ENCODE assay signal across 1 cellular context in the genomic region with DNA sequence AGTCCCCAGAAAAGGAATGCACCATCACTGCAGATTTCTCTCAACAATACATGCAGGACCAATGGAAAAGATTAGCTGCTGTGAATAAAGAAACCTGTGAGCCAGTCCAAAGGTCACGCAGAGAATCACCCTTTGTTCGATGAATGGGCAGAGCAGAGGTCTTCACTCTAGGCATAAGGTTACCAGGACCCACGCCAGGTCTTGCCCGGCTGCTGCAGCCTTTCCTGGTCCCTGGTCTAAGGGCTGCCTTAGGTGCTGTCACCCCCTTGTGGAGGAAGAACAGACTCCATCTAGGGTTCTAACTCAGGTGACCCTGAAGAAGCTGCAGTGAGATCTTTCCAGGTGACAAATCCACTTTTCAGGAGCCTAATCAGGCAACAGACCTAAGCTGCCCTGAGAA.
TF ChIP-seq lines count a peak whose summit lies in the region.

No MANE protein-coding gene starts in this region.

TF ChIP-seq in HepG2, 621 proteins besides CTCF, POLR2A, EP300 and RAD21 (continued from another document and continues in another):
- TF ChIP-seq REPIN1 (CRISPR knock-in tag; IDR thresholded peaks at IDR 0.05; ENCODE audit: borderline replicate concordance, low read depth): no peak
- no peak for TF ChIP-seq RBFOX2 (IDR thresholded peaks at IDR 0.05; ENCODE audit: low read depth, low read length)
- TF ChIP-seq, protein P1, sequence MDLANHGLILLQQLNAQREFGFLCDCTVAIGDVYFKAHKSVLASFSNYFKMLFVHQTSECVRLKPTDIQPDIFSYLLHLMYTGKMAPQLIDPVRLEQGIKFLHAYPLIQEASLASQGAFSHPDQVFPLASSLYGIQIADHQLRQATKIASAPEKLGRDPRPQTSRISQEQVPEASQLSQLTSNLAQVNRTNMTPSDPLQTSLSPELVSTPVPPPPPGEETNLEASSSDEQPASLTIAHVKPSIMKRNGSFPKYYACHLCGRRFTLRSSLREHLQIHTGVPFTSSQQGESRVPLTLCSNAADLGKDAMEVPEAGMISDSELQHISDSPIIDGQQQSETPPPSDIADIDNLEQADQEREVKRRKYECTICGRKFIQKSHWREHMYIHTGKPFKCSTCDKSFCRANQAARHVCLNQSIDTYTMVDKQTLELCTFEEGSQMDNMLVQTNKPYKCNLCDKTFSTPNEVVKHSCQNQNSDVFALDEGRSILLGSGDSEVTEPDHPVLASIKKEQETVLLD (CRISPR knock-in tag; IDR thresholded peaks at IDR 0.05; ENCODE audit: low read depth): no peak
- no peak for TF ChIP-seq TP53 (CRISPR knock-in tag; conservative IDR thresholded peaks at IDR 0.05)
- no peak for TF ChIP-seq NR2C2 (CRISPR knock-in tag; IDR thresholded peaks at IDR 0.05; ENCODE audit: borderline replicate concordance)
- peak; percentile 50; the same call in 1 of the 2 replicates for TF ChIP-seq HDAC2 (CRISPR knock-in tag; IDR thresholded peaks at IDR 0.05)
- TF ChIP-seq CBX5 (CRISPR knock-in tag; IDR thresholded peaks at IDR 0.05; ENCODE audit: borderline replicate concordance): no peak
- peak; percentile 30 for TF ChIP-seq XRCC5 (optimal IDR thresholded peaks at IDR 0.05; ENCODE audit: low read length)
- no peak for TF ChIP-seq TBL1XR1 (IDR thresholded peaks at IDR 0.05; ENCODE audit: borderline replicate concordance, low read length, partially characterized antibody)
- 0 out of 2 replicates have a peak, but pooled peaks have one; percentile 26 for TF ChIP-seq IRF2 (CRISPR knock-in tag; IDR thresholded peaks at IDR 0.05)
- TF ChIP-seq CENPX (CRISPR knock-in tag; IDR thresholded peaks at IDR 0.05): no peak
- no peak for TF ChIP-seq ZNF543 (CRISPR knock-in tag; IDR thresholded peaks at IDR 0.05)
- no peak for TF ChIP-seq NFE2L1 (CRISPR knock-in tag; IDR thresholded peaks at IDR 0.05; ENCODE audit: borderline replicate concordance)
- TF ChIP-seq, protein P2, sequence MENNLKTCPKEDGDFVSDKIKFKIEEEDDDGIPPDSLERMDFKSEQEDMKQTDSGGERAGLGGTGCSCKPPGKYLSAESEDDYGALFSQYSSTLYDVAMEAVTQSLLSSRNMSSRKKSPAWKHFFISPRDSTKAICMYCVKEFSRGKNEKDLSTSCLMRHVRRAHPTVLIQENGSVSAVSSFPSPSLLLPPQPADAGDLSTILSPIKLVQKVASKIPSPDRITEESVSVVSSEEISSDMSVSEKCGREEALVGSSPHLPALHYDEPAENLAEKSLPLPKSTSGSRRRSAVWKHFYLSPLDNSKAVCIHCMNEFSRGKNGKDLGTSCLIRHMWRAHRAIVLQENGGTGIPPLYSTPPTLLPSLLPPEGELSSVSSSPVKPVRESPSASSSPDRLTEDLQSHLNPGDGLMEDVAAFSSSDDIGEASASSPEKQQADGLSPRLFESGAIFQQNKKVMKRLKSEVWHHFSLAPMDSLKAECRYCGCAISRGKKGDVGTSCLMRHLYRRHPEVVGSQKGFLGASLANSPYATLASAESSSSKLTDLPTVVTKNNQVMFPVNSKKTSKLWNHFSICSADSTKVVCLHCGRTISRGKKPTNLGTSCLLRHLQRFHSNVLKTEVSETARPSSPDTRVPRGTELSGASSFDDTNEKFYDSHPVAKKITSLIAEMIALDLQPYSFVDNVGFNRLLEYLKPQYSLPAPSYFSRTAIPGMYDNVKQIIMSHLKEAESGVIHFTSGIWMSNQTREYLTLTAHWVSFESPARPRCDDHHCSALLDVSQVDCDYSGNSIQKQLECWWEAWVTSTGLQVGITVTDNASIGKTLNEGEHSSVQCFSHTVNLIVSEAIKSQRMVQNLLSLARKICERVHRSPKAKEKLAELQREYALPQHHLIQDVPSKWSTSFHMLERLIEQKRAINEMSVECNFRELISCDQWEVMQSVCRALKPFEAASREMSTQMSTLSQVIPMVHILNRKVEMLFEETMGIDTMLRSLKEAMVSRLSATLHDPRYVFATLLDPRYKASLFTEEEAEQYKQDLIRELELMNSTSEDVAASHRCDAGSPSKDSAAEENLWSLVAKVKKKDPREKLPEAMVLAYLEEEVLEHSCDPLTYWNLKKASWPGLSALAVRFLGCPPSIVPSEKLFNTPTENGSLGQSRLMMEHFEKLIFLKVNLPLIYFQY (CRISPR knock-in tag; IDR thresholded peaks at IDR 0.05; ENCODE audit: borderline replicate concordance): no peak
- no peak for TF ChIP-seq GZF1 (CRISPR knock-in tag; IDR thresholded peaks at IDR 0.05)
- TF ChIP-seq ZNF564 (CRISPR knock-in tag; IDR thresholded peaks at IDR 0.05): no peak
- no peak for TF ChIP-seq ZNF781 (CRISPR knock-in tag; IDR thresholded peaks at IDR 0.05; ENCODE audit: borderline replicate concordance, not compliant biosample characterization)
- 0 out of 2 replicates have a peak, but pooled peaks have one; percentile 50 for TF ChIP-seq ZSCAN31 (CRISPR knock-in tag; IDR thresholded peaks at IDR 0.05; ENCODE audit: low read depth)
- peak; percentile 40; the same call in 1 of the 2 replicates for TF ChIP-seq PPARG (CRISPR knock-in tag; conservative IDR thresholded peaks at IDR 0.05)
- no peak for TF ChIP-seq ZNF234 (CRISPR knock-in tag; conservative IDR thresholded peaks at IDR 0.05)
- no peak for TF ChIP-seq ASH2L (IDR thresholded peaks at IDR 0.05; ENCODE audit: insufficient read length, low read depth, low read length)
- TF ChIP-seq, protein P3, sequence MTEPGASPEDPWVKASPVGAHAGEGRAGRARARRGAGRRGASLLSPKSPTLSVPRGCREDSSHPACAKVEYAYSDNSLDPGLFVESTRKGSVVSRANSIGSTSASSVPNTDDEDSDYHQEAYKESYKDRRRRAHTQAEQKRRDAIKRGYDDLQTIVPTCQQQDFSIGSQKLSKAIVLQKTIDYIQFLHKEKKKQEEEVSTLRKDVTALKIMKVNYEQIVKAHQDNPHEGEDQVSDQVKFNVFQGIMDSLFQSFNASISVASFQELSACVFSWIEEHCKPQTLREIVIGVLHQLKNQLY (CRISPR knock-in tag; IDR thresholded peaks at IDR 0.05): 0 out of 2 replicates have a peak, but pooled peaks have one; percentile 26
- no peak for TF ChIP-seq NRL (CRISPR knock-in tag; IDR thresholded peaks at IDR 0.05; ENCODE audit: borderline replicate concordance)
- TF ChIP-seq SRSF9 (IDR thresholded peaks at IDR 0.05; ENCODE audit: borderline replicate concordance, insufficient read depth, low read depth, low read length, poor library complexity, severe bottlenecking): no peak
- TF ChIP-seq, protein P4, sequence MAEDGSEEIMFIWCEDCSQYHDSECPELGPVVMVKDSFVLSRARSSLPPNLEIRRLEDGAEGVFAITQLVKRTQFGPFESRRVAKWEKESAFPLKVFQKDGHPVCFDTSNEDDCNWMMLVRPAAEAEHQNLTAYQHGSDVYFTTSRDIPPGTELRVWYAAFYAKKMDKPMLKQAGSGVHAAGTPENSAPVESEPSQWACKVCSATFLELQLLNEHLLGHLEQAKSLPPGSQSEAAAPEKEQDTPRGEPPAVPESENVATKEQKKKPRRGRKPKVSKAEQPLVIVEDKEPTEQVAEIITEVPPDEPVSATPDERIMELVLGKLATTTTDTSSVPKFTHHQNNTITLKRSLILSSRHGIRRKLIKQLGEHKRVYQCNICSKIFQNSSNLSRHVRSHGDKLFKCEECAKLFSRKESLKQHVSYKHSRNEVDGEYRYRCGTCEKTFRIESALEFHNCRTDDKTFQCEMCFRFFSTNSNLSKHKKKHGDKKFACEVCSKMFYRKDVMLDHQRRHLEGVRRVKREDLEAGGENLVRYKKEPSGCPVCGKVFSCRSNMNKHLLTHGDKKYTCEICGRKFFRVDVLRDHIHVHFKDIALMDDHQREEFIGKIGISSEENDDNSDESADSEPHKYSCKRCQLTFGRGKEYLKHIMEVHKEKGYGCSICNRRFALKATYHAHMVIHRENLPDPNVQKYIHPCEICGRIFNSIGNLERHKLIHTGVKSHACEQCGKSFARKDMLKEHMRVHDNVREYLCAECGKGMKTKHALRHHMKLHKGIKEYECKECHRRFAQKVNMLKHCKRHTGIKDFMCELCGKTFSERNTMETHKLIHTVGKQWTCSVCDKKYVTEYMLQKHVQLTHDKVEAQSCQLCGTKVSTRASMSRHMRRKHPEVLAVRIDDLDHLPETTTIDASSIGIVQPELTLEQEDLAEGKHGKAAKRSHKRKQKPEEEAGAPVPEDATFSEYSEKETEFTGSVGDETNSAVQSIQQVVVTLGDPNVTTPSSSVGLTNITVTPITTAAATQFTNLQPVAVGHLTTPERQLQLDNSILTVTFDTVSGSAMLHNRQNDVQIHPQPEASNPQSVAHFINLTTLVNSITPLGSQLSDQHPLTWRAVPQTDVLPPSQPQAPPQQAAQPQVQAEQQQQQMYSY (CRISPR knock-in tag; IDR thresholded peaks at IDR 0.05): no peak
- no peak for TF ChIP-seq ISL2 (CRISPR knock-in tag; IDR thresholded peaks at IDR 0.05)
- TF ChIP-seq, protein P5, sequence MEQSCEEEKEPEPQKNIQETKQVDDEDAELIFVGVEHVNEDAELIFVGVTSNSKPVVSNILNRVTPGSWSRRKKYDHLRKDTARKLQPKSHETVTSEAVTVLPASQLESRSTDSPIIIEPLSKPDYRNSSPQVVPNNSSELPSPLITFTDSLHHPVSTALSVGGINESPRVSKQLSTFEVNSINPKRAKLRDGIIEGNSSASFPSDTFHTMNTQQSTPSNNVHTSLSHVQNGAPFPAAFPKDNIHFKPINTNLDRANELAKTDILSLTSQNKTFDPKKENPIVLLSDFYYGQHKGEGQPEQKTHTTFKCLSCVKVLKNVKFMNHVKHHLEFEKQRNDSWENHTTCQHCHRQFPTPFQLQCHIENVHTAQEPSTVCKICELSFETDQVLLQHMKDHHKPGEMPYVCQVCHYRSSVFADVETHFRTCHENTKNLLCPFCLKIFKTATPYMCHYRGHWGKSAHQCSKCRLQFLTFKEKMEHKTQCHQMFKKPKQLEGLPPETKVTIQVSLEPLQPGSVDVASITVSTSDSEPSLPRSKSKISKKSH (CRISPR knock-in tag; IDR thresholded peaks at IDR 0.05; ENCODE audit: borderline replicate concordance): no peak
- TF ChIP-seq SNRNP70 (IDR thresholded peaks at IDR 0.05; ENCODE audit: low read depth, low read length): no peak
- no peak for TF ChIP-seq FLYWCH1 (CRISPR knock-in tag; IDR thresholded peaks at IDR 0.05)
- TF ChIP-seq FOXP1 (IDR thresholded peaks at IDR 0.05): no peak
- TF ChIP-seq FOXP1 (CRISPR knock-in tag; IDR thresholded peaks at IDR 0.05): no peak
- TF ChIP-seq ZNF205 (CRISPR knock-in tag; IDR thresholded peaks at IDR 0.05): peak; percentile 34; the same call in 1 of the 2 replicates
- TF ChIP-seq CHD4 (IDR thresholded peaks at IDR 0.05; ENCODE audit: borderline replicate concordance, low read length): no peak
- TF ChIP-seq, protein P6, sequence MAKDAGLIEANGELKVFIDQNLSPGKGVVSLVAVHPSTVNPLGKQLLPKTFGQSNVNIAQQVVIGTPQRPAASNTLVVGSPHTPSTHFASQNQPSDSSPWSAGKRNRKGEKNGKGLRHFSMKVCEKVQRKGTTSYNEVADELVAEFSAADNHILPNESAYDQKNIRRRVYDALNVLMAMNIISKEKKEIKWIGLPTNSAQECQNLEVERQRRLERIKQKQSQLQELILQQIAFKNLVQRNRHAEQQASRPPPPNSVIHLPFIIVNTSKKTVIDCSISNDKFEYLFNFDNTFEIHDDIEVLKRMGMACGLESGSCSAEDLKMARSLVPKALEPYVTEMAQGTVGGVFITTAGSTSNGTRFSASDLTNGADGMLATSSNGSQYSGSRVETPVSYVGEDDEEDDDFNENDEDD (CRISPR knock-in tag; IDR thresholded peaks at IDR 0.05; ENCODE audit: borderline replicate concordance): no peak
- no peak for TF ChIP-seq NCOA5 (CRISPR knock-in tag; IDR thresholded peaks at IDR 0.05)
- no peak for TF ChIP-seq PCBP2 (optimal IDR thresholded peaks at IDR 0.05; ENCODE audit: low read depth, low read length, poor library complexity, severe bottlenecking)
- TF ChIP-seq TBX2 (CRISPR knock-in tag; IDR thresholded peaks at IDR 0.05; ENCODE audit: borderline replicate concordance): peak; percentile 22; the same call in 1 of the 2 replicates
- peak in 1 of 2 experiments; percentile 54; a peak in 1 of 4 replicates for TF ChIP-seq KLF16 (CRISPR knock-in tag; IDR thresholded peaks at IDR 0.05)
- TF ChIP-seq, protein P7, sequence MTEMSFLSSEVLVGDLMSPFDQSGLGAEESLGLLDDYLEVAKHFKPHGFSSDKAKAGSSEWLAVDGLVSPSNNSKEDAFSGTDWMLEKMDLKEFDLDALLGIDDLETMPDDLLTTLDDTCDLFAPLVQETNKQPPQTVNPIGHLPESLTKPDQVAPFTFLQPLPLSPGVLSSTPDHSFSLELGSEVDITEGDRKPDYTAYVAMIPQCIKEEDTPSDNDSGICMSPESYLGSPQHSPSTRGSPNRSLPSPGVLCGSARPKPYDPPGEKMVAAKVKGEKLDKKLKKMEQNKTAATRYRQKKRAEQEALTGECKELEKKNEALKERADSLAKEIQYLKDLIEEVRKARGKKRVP (CRISPR knock-in tag; IDR thresholded peaks at IDR 0.05): no peak
- no peak for TF ChIP-seq PAX8 (CRISPR knock-in tag; IDR thresholded peaks at IDR 0.05; ENCODE audit: borderline replicate concordance)
- TF ChIP-seq ARNT2 (CRISPR knock-in tag; IDR thresholded peaks at IDR 0.05; ENCODE audit: low read depth): no peak
- TF ChIP-seq ZNF136 (CRISPR knock-in tag; IDR thresholded peaks at IDR 0.05; ENCODE audit: low read depth): 0 out of 2 replicates have a peak, but pooled peaks have one; percentile 52
- TF ChIP-seq ERF (CRISPR knock-in tag; IDR thresholded peaks at IDR 0.05): 0 out of 2 replicates have a peak, but pooled peaks have one; percentile 32
- peak; percentile 65; the same call in 1 of the 2 replicates for TF ChIP-seq NCOR1 (IDR thresholded peaks at IDR 0.05; ENCODE audit: borderline replicate concordance, low read length)
- no peak for TF ChIP-seq POLR2AphosphoS2 (IDR thresholded peaks at IDR 0.05; ENCODE audit: low read depth, low read length)
- no peak for TF ChIP-seq AHR (CRISPR knock-in tag; IDR thresholded peaks at IDR 0.05)
- TF ChIP-seq ZNF670 (CRISPR knock-in tag; IDR thresholded peaks at IDR 0.05; ENCODE audit: borderline replicate concordance): no peak
- TF ChIP-seq, protein P8, sequence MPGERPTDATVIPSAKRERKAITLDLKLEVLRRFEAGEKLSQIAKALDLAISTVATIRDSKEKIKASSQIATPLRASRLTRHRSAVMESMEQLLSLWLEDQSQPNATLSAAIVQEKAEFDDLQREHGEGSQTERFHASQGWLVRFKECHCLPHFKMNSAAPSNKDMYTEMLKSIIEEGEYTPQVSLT (CRISPR knock-in tag; IDR thresholded peaks at IDR 0.05; ENCODE audit: borderline replicate concordance, low read depth): no peak
- TF ChIP-seq HCFC1 (IDR thresholded peaks at IDR 0.05; ENCODE audit: low read depth, low read length): no peak
- TF ChIP-seq ZNF101 (CRISPR knock-in tag; IDR thresholded peaks at IDR 0.05; ENCODE audit: borderline replicate concordance, low read depth): no peak
- no peak for TF ChIP-seq ATM (IDR thresholded peaks at IDR 0.05; ENCODE audit: borderline replicate concordance)
- no peak for TF ChIP-seq HOXA3 (CRISPR knock-in tag; IDR thresholded peaks at IDR 0.05)
- no peak for TF ChIP-seq ZNF558 (CRISPR knock-in tag; IDR thresholded peaks at IDR 0.05; ENCODE audit: borderline replicate concordance)
- TF ChIP-seq, protein P9, sequence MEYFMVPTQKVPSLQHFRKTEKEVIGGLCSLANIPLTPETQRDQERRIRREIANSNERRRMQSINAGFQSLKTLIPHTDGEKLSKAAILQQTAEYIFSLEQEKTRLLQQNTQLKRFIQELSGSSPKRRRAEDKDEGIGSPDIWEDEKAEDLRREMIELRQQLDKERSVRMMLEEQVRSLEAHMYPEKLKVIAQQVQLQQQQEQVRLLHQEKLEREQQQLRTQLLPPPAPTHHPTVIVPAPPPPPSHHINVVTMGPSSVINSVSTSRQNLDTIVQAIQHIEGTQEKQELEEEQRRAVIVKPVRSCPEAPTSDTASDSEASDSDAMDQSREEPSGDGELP (IDR thresholded peaks at IDR 0.05; ENCODE audit: borderline replicate concordance, low read depth): no peak
